26 cellular contexts compared by ENCODE assay signal in genomic region chr6:151340206-151340978, GRCh38.
"Had no signal": no experiment of that assay in that cellular context is flagged by ENCODE, and none has a peak within 500 bp of the region (broad histone marks: within the 10 kb centered on the region; RNA-seq: fewer than 3 reads in every experiment).

No MANE protein-coding gene starts in this region.

- H3K4me3 ChIP-seq: coronary artery, left ventricle myocardium inferior, lung, pancreas, SK-N-MC, spleen had no signal

- H3K9me3 ChIP-seq: left ventricle myocardium inferior, neutrophil, pancreas, testis had no signal

- H3K4me1 Mint-ChIP-seq: activated CD4-positive, alpha-beta T cell treated with anti-CD3 and anti-CD28 coated beads, Interleukin-2, amount 10 ng/mL, durations not matched to agents 7 days and 5 days; activated naive CD4-positive, alpha-beta T cell treated with anti-CD3 and anti-CD28 coated beads, Interleukin-2, amount 50 U/mL, for 24 hours; activated naive CD8-positive, alpha-beta T cell treated with anti-CD3 and anti-CD28 coated beads, Interleukin-2, amount 50 U/mL, for 24 hours; activated T-helper 17 cell treated with anti-CD3 and anti-CD28 coated beads, Interleukin-2, amount 50 U/mL, for 72 hours had no signal

- H3K9me3 Mint-ChIP-seq: activated CD4-positive, alpha-beta T cell treated with anti-CD3 and anti-CD28 coated beads, Interleukin-2, amount 10 ng/mL, durations not matched to agents 7 days and 5 days; activated CD8-positive, alpha-beta T cell treated with anti-CD3 and anti-CD28 coated beads for 36 hours; activated naive CD4-positive, alpha-beta T cell treated with anti-CD3 and anti-CD28 coated beads, Interleukin-2, amount 50 U/mL, for 24 hours; activated naive CD8-positive, alpha-beta T cell treated with anti-CD3 and anti-CD28 coated beads, Interleukin-2, amount 50 U/mL, for 24 hours; activated T-cell treated with anti-CD3 and anti-CD28 coated beads, Interleukin-2, amount 50 U/mL, for 4 hours; activated T-helper 17 cell treated with anti-CD3 and anti-CD28 coated beads, Interleukin-2, amount 50 U/mL, for 72 hours; effector memory CD8-positive, alpha-beta T cell; nephron had no signal

- H3K4me3 Mint-ChIP-seq: activated CD4-positive, alpha-beta T cell treated with anti-CD3 and anti-CD28 coated beads, Interleukin-2, amount 10 ng/mL, durations not matched to agents 7 days and 5 days; activated CD8-positive, alpha-beta T cell treated with anti-CD3 and anti-CD28 coated beads for 36 hours; activated naive CD4-positive, alpha-beta T cell treated with anti-CD3 and anti-CD28 coated beads, Interleukin-2, amount 50 U/mL, for 24 hours; activated naive CD8-positive, alpha-beta T cell treated with anti-CD3 and anti-CD28 coated beads, Interleukin-2, amount 50 U/mL, for 24 hours; activated T-cell treated with anti-CD3 and anti-CD28 coated beads, Interleukin-2, amount 50 U/mL, for 4 hours; activated T-helper 17 cell treated with anti-CD3 and anti-CD28 coated beads, Interleukin-2, amount 50 U/mL, for 72 hours; effector memory CD8-positive, alpha-beta T cell had no signal

- H3K27ac ChIP-seq: coronary artery, left ventricle myocardium inferior, neutrophil, pancreas, SK-N-MC, spleen, WERI-Rb-1 had no signal

- H3K27me3 ChIP-seq: neutrophil, pancreas, spleen, testis had no signal

- H3K36me3 ChIP-seq: left ventricle myocardium inferior, neutrophil, pancreas, WERI-Rb-1 had no signal

- ATAC-seq: activated CD8-positive, alpha-beta T cell treated with anti-CD3 and anti-CD28 coated beads for 36 hours; activated naive CD8-positive, alpha-beta T cell treated with anti-CD3 and anti-CD28 coated beads, Interleukin-2, amount 50 U/mL, for 24 hours; activated T-cell treated with anti-CD3 and anti-CD28 coated beads, Interleukin-2, amount 50 U/mL, for 4 hours; activated T-helper 17 cell treated with anti-CD3 and anti-CD28 coated beads, Interleukin-2, amount 50 U/mL, for 72 hours; effector memory CD8-positive, alpha-beta T cell; esophagus mucosa; pancreas had no signal

- H3K36me3 Mint-ChIP-seq: activated naive CD4-positive, alpha-beta T cell treated with anti-CD3 and anti-CD28 coated beads, Interleukin-2, amount 50 U/mL, for 24 hours had no signal

- H3K27me3 Mint-ChIP-seq: activated CD4-positive, alpha-beta T cell treated with anti-CD3 and anti-CD28 coated beads, Interleukin-2, amount 10 ng/mL, durations not matched to agents 7 days and 5 days; activated naive CD4-positive, alpha-beta T cell treated with anti-CD3 and anti-CD28 coated beads, Interleukin-2, amount 50 U/mL, for 24 hours; activated T-helper 17 cell treated with anti-CD3 and anti-CD28 coated beads, Interleukin-2, amount 50 U/mL, for 72 hours had no signal

- H3K4me1 ChIP-seq: left ventricle myocardium inferior, pancreas, spleen, testis had no signal

- H3K27ac Mint-ChIP-seq: activated CD4-positive, alpha-beta T cell treated with anti-CD3 and anti-CD28 coated beads, Interleukin-2, amount 10 ng/mL, durations not matched to agents 7 days and 5 days; activated CD8-positive, alpha-beta T cell treated with anti-CD3 and anti-CD28 coated beads for 36 hours; activated naive CD4-positive, alpha-beta T cell treated with anti-CD3 and anti-CD28 coated beads, Interleukin-2, amount 50 U/mL, for 24 hours; activated naive CD8-positive, alpha-beta T cell treated with anti-CD3 and anti-CD28 coated beads, Interleukin-2, amount 50 U/mL, for 24 hours; activated T-helper 17 cell treated with anti-CD3 and anti-CD28 coated beads, Interleukin-2, amount 50 U/mL, for 72 hours; effector memory CD8-positive, alpha-beta T cell had no signal

- DNase-seq: activated CD4-positive, alpha-beta T cell treated with anti-CD3 and anti-CD28 coated beads for 1 hour; activated CD4-positive, alpha-beta T cell treated with anti-CD3 and anti-CD28 coated beads, Interleukin-2, amount 10 ng/mL, durations not matched to agents 7 days and 5 days; activated CD8-positive, alpha-beta T cell treated with anti-CD3 and anti-CD28 coated beads for 36 hours; activated gamma-delta T cell treated with Interleukin-2 at 50 U/mL for 16 hours; activated naive CD8-positive, alpha-beta T cell treated with anti-CD3 and anti-CD28 coated beads, Interleukin-2, amount 50 U/mL, for 24 hours; activated T-cell treated with anti-CD3 and anti-CD28 coated beads, Interleukin-2, amount 50 U/mL, for 4 hours; cerebellar nuclear complex; effector memory CD8-positive, alpha-beta T cell; glutamatergic neuron; left ventricle myocardium inferior; pancreas; right cardiac atrium; spleen; stimulated activated naive CD4-positive, alpha-beta T cell; T-helper 9 cell; testis; trophoblast cell; WERI-Rb-1 had no signal
